ENCODE assay signal across 12 cellular contexts in the genomic region with DNA sequence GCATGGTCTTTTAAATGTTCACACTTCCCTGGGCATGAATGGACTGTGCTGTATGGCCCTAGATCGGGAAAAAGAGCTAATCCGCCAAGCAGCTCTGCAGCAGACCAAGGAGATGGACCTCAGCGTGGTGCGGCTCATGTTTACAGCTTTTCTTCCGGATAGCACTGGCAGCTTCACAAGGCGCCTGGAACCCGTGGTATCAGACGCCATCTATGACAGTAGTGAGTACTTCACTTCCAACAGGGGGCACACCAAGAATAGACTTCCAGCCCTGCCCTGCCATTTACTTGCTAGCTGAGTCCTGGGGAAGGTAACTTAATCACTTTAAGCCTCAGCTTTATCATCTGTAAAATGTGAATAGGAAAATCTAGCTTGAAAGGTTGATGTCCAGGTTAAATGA.
DNase-seq lines count a peak whose midpoint lies in the region; ATAC-seq and TF ChIP-seq lines count a peak whose summit lies in the region.
"Had no signal": no experiment of that assay in that cellular context is flagged by ENCODE, and none has a peak within 500 bp of the region (broad histone marks: within the 10 kb centered on the region; RNA-seq: fewer than 3 reads in every experiment).

No MANE protein-coding gene starts in this region.

- H3K9me3 ChIP-seq in PC-3 (ENCODE audit: low read length): no peaks in the 10 kb centered on the region
- H3K9me3 ChIP-seq: adrenal gland, spleen had no signal

- H3K9me2 ChIP-seq in PC-3 (replicated peaks; ENCODE audit: low read length): no peaks in the 10 kb centered on the region

- no peak overlapping the region for H3K27ac ChIP-seq in PC-3 (ENCODE audit: low read length)
- H3K27ac ChIP-seq: adrenal gland, spleen had no signal

- intact Hi-C loops in PC-3 (cut with micrococcal nuclease): loop anchor here (5.0 kb wide), 1 partner anchor 77 kb away; a partner anchor contains a TSS

- peaks cover 46% of the 10 kb centered on the region for H3K4me1 ChIP-seq in PC-3 (ENCODE audit: insufficient read depth, low read length)

- H3F3A ChIP-seq in PC-3 (ENCODE audit: low read length, unreplicated experiment): peaks cover 9% of the 10 kb centered on the region

- POLR2A ChIA-PET in PC-3 (lab: Charles Lee; ENCODE audit: unreplicated experiment): no interaction called here

- no peak overlapping the region for H3K4me2 ChIP-seq in PC-3 (ENCODE audit: low read length)

- no peak for ATAC-seq in PC-3
- ATAC-seq in HG03280 (IDR thresholded peaks at IDR 0.05; ENCODE audit: unreplicated experiment): no peak
- no peak for ATAC-seq in GM18505 (IDR thresholded peaks at IDR 0.05; ENCODE audit: unreplicated experiment)

- DNase-seq in NCI-H82 (lab: John Stamatoyannopoulos, UW) (peak; percentile 6), NCI-H82 treated with DMSO at 0.1 percent for 48 hours (lab: John Stamatoyannopoulos, UW; ENCODE audit: unreplicated experiment) (no peak), PC-3 (no peak), epithelial cell of proximal tubule (ENCODE audit: low read depth) (no peak), occipital lobe (lab: John Stamatoyannopoulos, UW) (peak; percentile 3), NCI-H774 (lab: John Stamatoyannopoulos, UW) (no peak)
- DNase-seq: adrenal gland; effector CD8-positive, alpha-beta T cell; NCI-H2107; spleen had no signal

- no peak overlapping the region for H3K9ac ChIP-seq in PC-3 (ENCODE audit: low read length)

- peaks cover 35% of the 10 kb centered on the region for H3K36me3 ChIP-seq in PC-3 (ENCODE audit: low read depth, low read length)

- H3K27me3 ChIP-seq in PC-3 (ENCODE audit: low read length): no peaks in the 10 kb centered on the region
- H3K27me3 ChIP-seq: adrenal gland, spleen had no signal

- 0 out of 2 replicates have a peak, but pooled peaks cover 10% of the 10 kb centered on the region for H4K20me1 ChIP-seq in PC-3 (ENCODE audit: low read length)

- 0 out of 2 replicates have a peak, but pooled peaks cover 9% of the 10 kb centered on the region for H3K79me2 ChIP-seq in PC-3 (ENCODE audit: low read length)

- H2AFZ ChIP-seq in PC-3 (ENCODE audit: low read length): no peak overlapping the region

- TF ChIP-seq CTCF in PC-3 (conservative IDR thresholded peaks at IDR 0.05; ENCODE audit: low read depth, low read length) (peak; percentile 22; the same call in 1 of the 2 replicates), epithelial cell of proximal tubule (conservative IDR thresholded peaks at IDR 0.05; ENCODE audit: low read depth, low read length) (peak; percentile 35)

- CTCF ChIA-PET in PC-3 (lab: Charles Lee): no interaction called here

- no peak for TF ChIP-seq POLR2A in GM18505 (IDR thresholded peaks at IDR 0.05; ENCODE audit: borderline replicate concordance, extremely low read depth, insufficient read depth, insufficient read length)

- no TSS peak for BruUV-seq in PC-3 (replicated peaks; lab: Mats Ljungman, UMichigan)

- H3K4me3 ChIP-seq in PC-3 (ENCODE audit: low read length) (no peak overlapping the region), epithelial cell of proximal tubule (ENCODE audit: low read depth, low read length) (no peak overlapping the region)
- H3K4me3 ChIP-seq: adrenal gland, spleen had no signal

Comparison
In these comparisons a context has a peak if more than half of its experiments do, and no peak if none do; other contexts are left out.
1. DNase-seq: peak in NCI-H82 (single experiment) and occipital lobe (single experiment); none in NCI-H82 treated with DMSO at 0.1 percent for 48 hours (single experiment), PC-3 (single experiment), epithelial cell of proximal tubule (single experiment) and NCI-H774 (single experiment).